9 cellular contexts compared by ENCODE assay signal in genomic region chr3:134374791-134375541, GRCh38. TPM values are rescaled to one million over a fixed set of nuclear protein-coding genes. Genes with fewer than 3 reads are reported as not detected.
DNase-seq lines count a peak whose midpoint lies in the region; ATAC-seq and TF ChIP-seq lines count a peak whose summit lies in the region.
"Had no signal": no experiment of that assay in that cellular context is flagged by ENCODE, and none has a peak within 500 bp of the region (broad histone marks: within the 10 kb centered on the region; RNA-seq: fewer than 3 reads in every experiment).

No MANE protein-coding gene starts in this region.

- peak overlapping the region in 6 of 7 donors; percentile 75 to 85 (median 84) for H3K4me3 Mint-ChIP-seq in CD8-positive, alpha-beta memory T cell
- H3K4me3 Mint-ChIP-seq in activated naive CD8-positive, alpha-beta T cell treated with anti-CD3 and anti-CD28 coated beads for 36 hours, result peak overlapping the region; percentile 70

- POLR2A ChIA-PET in CD8-positive, alpha-beta memory T cell (lab: Charles Lee), result interaction anchor here (1.4 kb wide), 1 partner anchor 10 kb away, joined by 3 read pairs; no protein-coding TSS in a partner anchor

- H3K27ac Mint-ChIP-seq in CD8-positive, alpha-beta memory T cell, result peak overlapping the region in 1 of 8 donors; percentile 47
- no peak overlapping the region for H3K27ac Mint-ChIP-seq in activated naive CD8-positive, alpha-beta T cell treated with anti-CD3 and anti-CD28 coated beads for 36 hours

- H3K4me2 ChIP-seq in skeletal muscle satellite cell (ENCODE audit: low read length), result peak overlapping the region; percentile 98

- H3K4me1 Mint-ChIP-seq in CD8-positive, alpha-beta memory T cell, result peaks cover 11 to 16% (median 12%) of the 10 kb centered on the region in 3 donors
- H3K4me1 Mint-ChIP-seq in activated naive CD8-positive, alpha-beta T cell treated with anti-CD3 and anti-CD28 coated beads for 36 hours, result peaks cover 11% of the 10 kb centered on the region

- peak overlapping the region; percentile 100 for H3K9ac ChIP-seq in skeletal muscle satellite cell (ENCODE audit: low read depth, low read length)

- peak overlapping the region; percentile 45 for H3K4me3 ChIP-seq in CD8-positive, alpha-beta memory T cell (ENCODE audit: low read length)
- H3K4me3 ChIP-seq in iPS DF 6.9 (ENCODE audit: low read length), result peak overlapping the region; percentile 52; the same call in 1 of the 2 replicates
- H3K4me3 ChIP-seq in skeletal muscle satellite cell (ENCODE audit: low read length), result peak overlapping the region; percentile 100
- H3K4me3 ChIP-seq: K562 had no signal

- ATAC-seq in GM19467 (IDR thresholded peaks at IDR 0.05; ENCODE audit: unreplicated experiment), result no peak

- DNase-seq in CD8-positive, alpha-beta memory T cell, result no peak
- DNase-seq in activated naive CD8-positive, alpha-beta T cell treated with anti-CD3 and anti-CD28 coated beads for 36 hours, result no peak
- DNase-seq in iPS DF 6.9 (ENCODE audit: low read depth, low spot score) (no peak), AG08396 (ENCODE audit: low spot score) (no peak)
- no peak for DNase-seq in stimulated activated CD8-positive, alpha-beta memory T cell treated with anti-CD3 and anti-CD28 coated beads, Interleukin-4, amount 100 ng/mL, for 48 hours

- H3K9me3 Mint-ChIP-seq in CD8-positive, alpha-beta memory T cell, result no peaks in the 10 kb centered on the region
- no peaks in the 10 kb centered on the region for H3K9me3 Mint-ChIP-seq in activated naive CD8-positive, alpha-beta T cell treated with anti-CD3 and anti-CD28 coated beads for 36 hours

- no peak overlapping the region for H3K27ac ChIP-seq in CD8-positive, alpha-beta memory T cell (ENCODE audit: low read depth, low read length)
- no peak overlapping the region for H3K27ac ChIP-seq in iPS DF 6.9 (ENCODE audit: low read length)

- no peaks in the 10 kb centered on the region for H3K36me3 ChIP-seq in CD8-positive, alpha-beta memory T cell (ENCODE audit: insufficient read depth, low read length)
- H3K36me3 ChIP-seq in iPS DF 6.9 (ENCODE audit: control insufficient read depth, insufficient read depth, low read length) (peaks cover 15% of the 10 kb centered on the region), skeletal muscle satellite cell (ENCODE audit: insufficient read depth, low read length) (peaks cover 39% of the 10 kb centered on the region)

- H3K9me3 ChIP-seq in CD8-positive, alpha-beta memory T cell (ENCODE audit: low read length), result no peaks in the 10 kb centered on the region
- H3K9me3 ChIP-seq in iPS DF 6.9 (ENCODE audit: control insufficient read depth, insufficient read depth, low read length), result no peaks in the 10 kb centered on the region
- H3K9me3 ChIP-seq in skeletal muscle satellite cell (replicated peaks; ENCODE audit: low read length), result no peaks in the 10 kb centered on the region

- H3K36me3 Mint-ChIP-seq in CD8-positive, alpha-beta memory T cell, result no peaks in the 10 kb centered on the region
- H3K36me3 Mint-ChIP-seq in activated naive CD8-positive, alpha-beta T cell treated with anti-CD3 and anti-CD28 coated beads for 36 hours, result no peaks in the 10 kb centered on the region

- TF ChIP-seq EP300 in Ishikawa (IDR thresholded peaks at IDR 0.05; ENCODE audit: borderline replicate concordance), result peak; percentile 79

- 0 out of 2 replicates have a peak, but pooled peaks have one; percentile 3 for TF ChIP-seq RAD21 in Ishikawa (IDR thresholded peaks at IDR 0.05; ENCODE audit: low read depth)

- peaks cover 10% of the 10 kb centered on the region for H3K4me1 ChIP-seq in CD8-positive, alpha-beta memory T cell (ENCODE audit: insufficient read depth, low read length)
- peaks cover 10% of the 10 kb centered on the region for H3K4me1 ChIP-seq in iPS DF 6.9 (ENCODE audit: control insufficient read depth, insufficient read depth, low read length)
- H3K4me1 ChIP-seq in skeletal muscle satellite cell (ENCODE audit: control insufficient read depth, insufficient read depth, low read length), result peaks cover 35% of the 10 kb centered on the region

- peaks cover 25 to 42% of the 10 kb centered on the region in 2 donors for H3K27me3 Mint-ChIP-seq in CD8-positive, alpha-beta memory T cell
- peaks cover 69% of the 10 kb centered on the region for H3K27me3 Mint-ChIP-seq in activated naive CD8-positive, alpha-beta T cell treated with anti-CD3 and anti-CD28 coated beads for 36 hours

- WGBS in iPS DF 6.9 (ENCODE audit: insufficient coverage, insufficient read length), result no CpG with 5 or more reads among the region's 30 CpGs

- H3K27me3 ChIP-seq in CD8-positive, alpha-beta memory T cell (ENCODE audit: insufficient read depth, low read length, poor library complexity, severe bottlenecking), result peaks cover 25% of the 10 kb centered on the region
- H3K27me3 ChIP-seq in iPS DF 6.9 (ENCODE audit: control insufficient read depth, insufficient read depth, low read length) (peaks cover 3% of the 10 kb centered on the region; the same call in 1 of the 2 replicates), skeletal muscle satellite cell (ENCODE audit: control insufficient read depth, insufficient read depth, low read length) (no peaks in the 10 kb centered on the region)

- CTCF ChIA-PET in CD8-positive, alpha-beta memory T cell (lab: Charles Lee), result no interaction called here

TF ChIP-seq in Ishikawa, 13 proteins besides CTCF, POLR2A, EP300 and RAD21:
- peak; percentile 15; the same call in 1 of the 2 replicates for TF ChIP-seq MAX (IDR thresholded peaks at IDR 0.05)
- no peak for TF ChIP-seq EGR1 (IDR thresholded peaks at IDR 0.05)
- TF ChIP-seq TCF12 (IDR thresholded peaks at IDR 0.05; ENCODE audit: low read depth), result peak; percentile 60
- TF ChIP-seq NFIC (IDR thresholded peaks at IDR 0.05), result peak; percentile 80
- no peak for TF ChIP-seq USF1 (IDR thresholded peaks at IDR 0.05)
- 0 out of 2 replicates have a peak, but pooled peaks have one; percentile 50 for TF ChIP-seq TEAD4 (IDR thresholded peaks at IDR 0.05)
- TF ChIP-seq YY1 (IDR thresholded peaks at IDR 0.05; ENCODE audit: low read depth), result peak; percentile 8; the same call in 1 of the 2 replicates
- TF ChIP-seq TAF1 (IDR thresholded peaks at IDR 0.05; ENCODE audit: low read depth), result peak; percentile 43; the same call in 1 of the 2 replicates
- TF ChIP-seq CEBPB (IDR thresholded peaks at IDR 0.05), result 0 out of 2 replicates have a peak, but pooled peaks have one; percentile 16
- TF ChIP-seq ZBTB7A (IDR thresholded peaks at IDR 0.05; ENCODE audit: low read depth), result peak; percentile 64; the same call in 1 of the 2 replicates
- no peak for TF ChIP-seq CREB1 (IDR thresholded peaks at IDR 0.05; ENCODE audit: low read depth)
- TF ChIP-seq REST (IDR thresholded peaks at IDR 0.05; ENCODE audit: low read depth), result 0 out of 2 replicates have a peak, but pooled peaks have one; percentile 21
- TF ChIP-seq FOXM1 (IDR thresholded peaks at IDR 0.05; ENCODE audit: borderline replicate concordance, low read depth), result peak; percentile 68

RNA-seq across cellular contexts. Expression of gene AMOTL2, which starts 0.7 kb away (rescaled TPM):
- not detected for total RNA-seq in CD8-positive, alpha-beta memory T cell
- polyA plus RNA-seq in CD8-positive, alpha-beta memory T cell, result 0.10 TPM
- total RNA-seq in activated naive CD8-positive, alpha-beta T cell treated with anti-CD3 and anti-CD28 coated beads for 36 hours, result not detected
- total RNA-seq in skeletal muscle satellite cell (2012; rRNA removed), result 40.8 and 77.5 TPM in 2 replicates

Comparison
In these comparisons a context has a peak if more than half of its experiments do, and no peak if none do; other contexts are left out.
1. H3K4me3 ChIP-seq: peak in every context shown above with its lines; median percentile 100 in skeletal muscle satellite cell; 52 in iPS DF 6.9; 45 in CD8-positive, alpha-beta memory T cell.